In genomic region chrX:7941390-7942042, GRCh38 we compare ENCODE assay signal across 1 cellular context.
TF ChIP-seq lines count a peak whose summit lies in the region.

No MANE protein-coding gene starts in this region.

TF ChIP-seq in H1, 55 proteins besides CTCF, POLR2A, EP300 and RAD21 (continued from another document):
- TF ChIP-seq, protein P1, sequence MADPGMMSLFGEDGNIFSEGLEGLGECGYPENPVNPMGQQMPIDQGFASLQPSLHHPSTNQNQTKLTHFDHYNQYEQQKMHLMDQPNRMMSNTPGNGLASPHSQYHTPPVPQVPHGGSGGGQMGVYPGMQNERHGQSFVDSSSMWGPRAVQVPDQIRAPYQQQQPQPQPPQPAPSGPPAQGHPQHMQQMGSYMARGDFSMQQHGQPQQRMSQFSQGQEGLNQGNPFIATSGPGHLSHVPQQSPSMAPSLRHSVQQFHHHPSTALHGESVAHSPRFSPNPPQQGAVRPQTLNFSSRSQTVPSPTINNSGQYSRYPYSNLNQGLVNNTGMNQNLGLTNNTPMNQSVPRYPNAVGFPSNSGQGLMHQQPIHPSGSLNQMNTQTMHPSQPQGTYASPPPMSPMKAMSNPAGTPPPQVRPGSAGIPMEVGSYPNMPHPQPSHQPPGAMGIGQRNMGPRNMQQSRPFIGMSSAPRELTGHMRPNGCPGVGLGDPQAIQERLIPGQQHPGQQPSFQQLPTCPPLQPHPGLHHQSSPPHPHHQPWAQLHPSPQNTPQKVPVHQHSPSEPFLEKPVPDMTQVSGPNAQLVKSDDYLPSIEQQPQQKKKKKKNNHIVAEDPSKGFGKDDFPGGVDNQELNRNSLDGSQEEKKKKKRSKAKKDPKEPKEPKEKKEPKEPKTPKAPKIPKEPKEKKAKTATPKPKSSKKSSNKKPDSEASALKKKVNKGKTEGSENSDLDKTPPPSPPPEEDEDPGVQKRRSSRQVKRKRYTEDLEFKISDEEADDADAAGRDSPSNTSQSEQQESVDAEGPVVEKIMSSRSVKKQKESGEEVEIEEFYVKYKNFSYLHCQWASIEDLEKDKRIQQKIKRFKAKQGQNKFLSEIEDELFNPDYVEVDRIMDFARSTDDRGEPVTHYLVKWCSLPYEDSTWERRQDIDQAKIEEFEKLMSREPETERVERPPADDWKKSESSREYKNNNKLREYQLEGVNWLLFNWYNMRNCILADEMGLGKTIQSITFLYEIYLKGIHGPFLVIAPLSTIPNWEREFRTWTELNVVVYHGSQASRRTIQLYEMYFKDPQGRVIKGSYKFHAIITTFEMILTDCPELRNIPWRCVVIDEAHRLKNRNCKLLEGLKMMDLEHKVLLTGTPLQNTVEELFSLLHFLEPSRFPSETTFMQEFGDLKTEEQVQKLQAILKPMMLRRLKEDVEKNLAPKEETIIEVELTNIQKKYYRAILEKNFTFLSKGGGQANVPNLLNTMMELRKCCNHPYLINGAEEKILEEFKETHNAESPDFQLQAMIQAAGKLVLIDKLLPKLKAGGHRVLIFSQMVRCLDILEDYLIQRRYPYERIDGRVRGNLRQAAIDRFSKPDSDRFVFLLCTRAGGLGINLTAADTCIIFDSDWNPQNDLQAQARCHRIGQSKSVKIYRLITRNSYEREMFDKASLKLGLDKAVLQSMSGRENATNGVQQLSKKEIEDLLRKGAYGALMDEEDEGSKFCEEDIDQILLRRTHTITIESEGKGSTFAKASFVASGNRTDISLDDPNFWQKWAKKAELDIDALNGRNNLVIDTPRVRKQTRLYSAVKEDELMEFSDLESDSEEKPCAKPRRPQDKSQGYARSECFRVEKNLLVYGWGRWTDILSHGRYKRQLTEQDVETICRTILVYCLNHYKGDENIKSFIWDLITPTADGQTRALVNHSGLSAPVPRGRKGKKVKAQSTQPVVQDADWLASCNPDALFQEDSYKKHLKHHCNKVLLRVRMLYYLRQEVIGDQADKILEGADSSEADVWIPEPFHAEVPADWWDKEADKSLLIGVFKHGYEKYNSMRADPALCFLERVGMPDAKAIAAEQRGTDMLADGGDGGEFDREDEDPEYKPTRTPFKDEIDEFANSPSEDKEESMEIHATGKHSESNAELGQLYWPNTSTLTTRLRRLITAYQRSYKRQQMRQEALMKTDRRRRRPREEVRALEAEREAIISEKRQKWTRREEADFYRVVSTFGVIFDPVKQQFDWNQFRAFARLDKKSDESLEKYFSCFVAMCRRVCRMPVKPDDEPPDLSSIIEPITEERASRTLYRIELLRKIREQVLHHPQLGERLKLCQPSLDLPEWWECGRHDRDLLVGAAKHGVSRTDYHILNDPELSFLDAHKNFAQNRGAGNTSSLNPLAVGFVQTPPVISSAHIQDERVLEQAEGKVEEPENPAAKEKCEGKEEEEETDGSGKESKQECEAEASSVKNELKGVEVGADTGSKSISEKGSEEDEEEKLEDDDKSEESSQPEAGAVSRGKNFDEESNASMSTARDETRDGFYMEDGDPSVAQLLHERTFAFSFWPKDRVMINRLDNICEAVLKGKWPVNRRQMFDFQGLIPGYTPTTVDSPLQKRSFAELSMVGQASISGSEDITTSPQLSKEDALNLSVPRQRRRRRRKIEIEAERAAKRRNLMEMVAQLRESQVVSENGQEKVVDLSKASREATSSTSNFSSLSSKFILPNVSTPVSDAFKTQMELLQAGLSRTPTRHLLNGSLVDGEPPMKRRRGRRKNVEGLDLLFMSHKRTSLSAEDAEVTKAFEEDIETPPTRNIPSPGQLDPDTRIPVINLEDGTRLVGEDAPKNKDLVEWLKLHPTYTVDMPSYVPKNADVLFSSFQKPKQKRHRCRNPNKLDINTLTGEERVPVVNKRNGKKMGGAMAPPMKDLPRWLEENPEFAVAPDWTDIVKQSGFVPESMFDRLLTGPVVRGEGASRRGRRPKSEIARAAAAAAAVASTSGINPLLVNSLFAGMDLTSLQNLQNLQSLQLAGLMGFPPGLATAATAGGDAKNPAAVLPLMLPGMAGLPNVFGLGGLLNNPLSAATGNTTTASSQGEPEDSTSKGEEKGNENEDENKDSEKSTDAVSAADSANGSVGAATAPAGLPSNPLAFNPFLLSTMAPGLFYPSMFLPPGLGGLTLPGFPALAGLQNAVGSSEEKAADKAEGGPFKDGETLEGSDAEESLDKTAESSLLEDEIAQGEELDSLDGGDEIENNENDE (IDR thresholded peaks at IDR 0.05; ENCODE audit: insufficient replicate concordance, low read length): no peak
- TF ChIP-seq TAF1 (IDR thresholded peaks at IDR 0.05; ENCODE audit: low read depth, low read length): no peak
- no peak for TF ChIP-seq ATF3 (IDR thresholded peaks at IDR 0.05; ENCODE audit: insufficient read depth, low read depth, low read length)
- TF ChIP-seq EZH2 (IDR thresholded peaks at IDR 0.05; ENCODE audit: low read depth, low read length, severe bottlenecking): no peak
- TF ChIP-seq FOSL1 (IDR thresholded peaks at IDR 0.05; ENCODE audit: insufficient read depth, low read depth, low read length): no peak
- TF ChIP-seq TAF7 (optimal IDR thresholded peaks at IDR 0.05; ENCODE audit: borderline replicate concordance, low read depth, low read length): no peak
- no peak for TF ChIP-seq TCF12 (IDR thresholded peaks at IDR 0.05; ENCODE audit: low read depth, low read length)
- TF ChIP-seq BCL11A (IDR thresholded peaks at IDR 0.05; ENCODE audit: low read depth in 2 of 2, low read length in 2 of 2): no peak
- no peak for TF ChIP-seq KDM4A (IDR thresholded peaks at IDR 0.05; ENCODE audit: low read depth, low read length, severe bottlenecking)
- no peak for TF ChIP-seq SIN3A (conservative IDR thresholded peaks at IDR 0.05 in 1 of 2, IDR thresholded peaks at IDR 0.05 in 1 of 2; ENCODE audit: low read depth in 1 of 2, low read length in 2 of 2)
- TF ChIP-seq SP4 (IDR thresholded peaks at IDR 0.05; ENCODE audit: low read length): no peak
- TF ChIP-seq TEAD4 (IDR thresholded peaks at IDR 0.05; ENCODE audit: low read depth, low read length): no peak
- TF ChIP-seq ATF2 (IDR thresholded peaks at IDR 0.05; ENCODE audit: low read length): no peak
- TF ChIP-seq CHD1 (IDR thresholded peaks at IDR 0.05; ENCODE audit: low read depth, low read length): no peak
- no peak for TF ChIP-seq CBX5 (IDR thresholded peaks at IDR 0.05; ENCODE audit: low read depth, low read length)
TF ChIP-seq in H1: peak in this region for 0.
